ENCODE assay signal across 23 cellular contexts in genomic region chrX:9146657-9147056, GRCh38.
"Had no signal": no experiment of that assay in that cellular context is flagged by ENCODE, and none has a peak within 500 bp of the region (broad histone marks: within the 10 kb centered on the region; RNA-seq: fewer than 3 reads in every experiment).

No MANE protein-coding gene starts in this region.

- H3K27me3 ChIP-seq: left lung, neural progenitor cell, sigmoid colon, testis, tibial artery, upper lobe of left lung had no signal

- H3K27ac ChIP-seq: left lung, neural progenitor cell, psoas muscle, testis, tibial artery, upper lobe of left lung had no signal

- H3K9me3 ChIP-seq: left lung, mucosa of descending colon, psoas muscle, sigmoid colon, testis, tibial artery, upper lobe of left lung had no signal

- ATAC-seq: left lung; mucosa of descending colon; natural killer cell treated with Interleukin-12 subunit alpha and Interleukin-12 subunit beta and Interleukin-15 and Interleukin-18, amount 100 ng/mL, for 72 hours; psoas muscle; right cardiac atrium; stimulated activated effector memory CD8-positive, alpha-beta T cell treated with anti-CD3 and anti-CD28 coated beads, Interleukin-12 subunit alpha, Interleukin-12 subunit beta, amount 100 ng/mL, for 72 hours; stimulated activated naive CD8-positive, alpha-beta T cell treated with anti-CD3 and anti-CD28 coated beads, Interleukin-15, Interleukin-2, amounts not matched to agents 100 U/mL and 50 U/mL, for 24 hours had no signal

- FAIRE-seq: frontal cortex, kidney, urothelium cell line had no signal

- H3K27ac Mint-ChIP-seq: mesothelial cell of epicardium; naive B cell; natural killer cell treated with Interleukin-12 subunit alpha and Interleukin-12 subunit beta and Interleukin-15 and Interleukin-18, amount 100 ng/mL, for 72 hours; neural progenitor cell; stimulated activated effector memory CD8-positive, alpha-beta T cell treated with anti-CD3 and anti-CD28 coated beads, Interleukin-12 subunit alpha, Interleukin-12 subunit beta, amount 100 ng/mL, for 72 hours had no signal

- H3K36me3 ChIP-seq: left lung, neural progenitor cell, sigmoid colon, tibial artery, upper lobe of left lung had no signal

- H3K4me3 Mint-ChIP-seq: mesothelial cell of epicardium; naive B cell; natural killer cell treated with Interleukin-12 subunit alpha and Interleukin-12 subunit beta and Interleukin-15 and Interleukin-18, amount 100 ng/mL, for 72 hours; neural progenitor cell; stimulated activated effector memory CD8-positive, alpha-beta T cell treated with anti-CD3 and anti-CD28 coated beads, Interleukin-12 subunit alpha, Interleukin-12 subunit beta, amount 100 ng/mL, for 72 hours had no signal

- H3K4me3 ChIP-seq: left lung, mucosa of descending colon, neural progenitor cell, psoas muscle, sigmoid colon, testis, tibial artery, upper lobe of left lung had no signal

- H3K36me3 Mint-ChIP-seq: mesothelial cell of epicardium; natural killer cell treated with Interleukin-12 subunit alpha and Interleukin-12 subunit beta and Interleukin-15 and Interleukin-18, amount 100 ng/mL, for 72 hours; neural progenitor cell; stimulated activated effector memory CD8-positive, alpha-beta T cell treated with anti-CD3 and anti-CD28 coated beads, Interleukin-12 subunit alpha, Interleukin-12 subunit beta, amount 100 ng/mL, for 72 hours had no signal

- H3K9ac ChIP-seq: neural progenitor cell had no signal

- H3K9me3 Mint-ChIP-seq: natural killer cell treated with Interleukin-12 subunit alpha and Interleukin-12 subunit beta and Interleukin-15 and Interleukin-18, amount 100 ng/mL, for 72 hours had no signal

- H3K4me1 ChIP-seq: left lung, psoas muscle, upper lobe of left lung had no signal

- DNase-seq: cortex of kidney; hypothalamus; kidney; left lung; mesenchymal stem cell; mucosa of descending colon; naive B cell; posterior cingulate gyrus; psoas muscle; right cardiac atrium; sigmoid colon; stimulated activated CD4-positive, alpha-beta T cell treated with anti-CD3 and anti-CD28 coated beads, Interleukin-2, amount 100 ng/mL, for 24 hours; stimulated activated CD4-positive, alpha-beta T cell treated with anti-CD3 and anti-CD28 coated beads, Interleukin-4, amount 100 ng/mL, for 24 hours; stimulated activated naive CD8-positive, alpha-beta T cell treated with anti-CD3 and anti-CD28 coated beads, Interleukin-15, Interleukin-2, amounts not matched to agents 100 U/mL and 50 U/mL, for 24 hours; testis; tibial artery; upper lobe of left lung had no signal

- H3K4me1 Mint-ChIP-seq: stimulated activated effector memory CD8-positive, alpha-beta T cell treated with anti-CD3 and anti-CD28 coated beads, Interleukin-12 subunit alpha, Interleukin-12 subunit beta, amount 100 ng/mL, for 72 hours had no signal

- H2AFZ ChIP-seq: neural progenitor cell had no signal
